1 cellular context compared by ENCODE assay signal in genomic region chr1:43039228-43040055, GRCh38.
TF ChIP-seq lines count a peak whose summit lies in the region.

No MANE protein-coding gene starts in this region.

TF ChIP-seq in HepG2, 621 proteins besides CTCF, POLR2A, EP300 and RAD21 (continued from another document):
- TF ChIP-seq, protein P1, sequence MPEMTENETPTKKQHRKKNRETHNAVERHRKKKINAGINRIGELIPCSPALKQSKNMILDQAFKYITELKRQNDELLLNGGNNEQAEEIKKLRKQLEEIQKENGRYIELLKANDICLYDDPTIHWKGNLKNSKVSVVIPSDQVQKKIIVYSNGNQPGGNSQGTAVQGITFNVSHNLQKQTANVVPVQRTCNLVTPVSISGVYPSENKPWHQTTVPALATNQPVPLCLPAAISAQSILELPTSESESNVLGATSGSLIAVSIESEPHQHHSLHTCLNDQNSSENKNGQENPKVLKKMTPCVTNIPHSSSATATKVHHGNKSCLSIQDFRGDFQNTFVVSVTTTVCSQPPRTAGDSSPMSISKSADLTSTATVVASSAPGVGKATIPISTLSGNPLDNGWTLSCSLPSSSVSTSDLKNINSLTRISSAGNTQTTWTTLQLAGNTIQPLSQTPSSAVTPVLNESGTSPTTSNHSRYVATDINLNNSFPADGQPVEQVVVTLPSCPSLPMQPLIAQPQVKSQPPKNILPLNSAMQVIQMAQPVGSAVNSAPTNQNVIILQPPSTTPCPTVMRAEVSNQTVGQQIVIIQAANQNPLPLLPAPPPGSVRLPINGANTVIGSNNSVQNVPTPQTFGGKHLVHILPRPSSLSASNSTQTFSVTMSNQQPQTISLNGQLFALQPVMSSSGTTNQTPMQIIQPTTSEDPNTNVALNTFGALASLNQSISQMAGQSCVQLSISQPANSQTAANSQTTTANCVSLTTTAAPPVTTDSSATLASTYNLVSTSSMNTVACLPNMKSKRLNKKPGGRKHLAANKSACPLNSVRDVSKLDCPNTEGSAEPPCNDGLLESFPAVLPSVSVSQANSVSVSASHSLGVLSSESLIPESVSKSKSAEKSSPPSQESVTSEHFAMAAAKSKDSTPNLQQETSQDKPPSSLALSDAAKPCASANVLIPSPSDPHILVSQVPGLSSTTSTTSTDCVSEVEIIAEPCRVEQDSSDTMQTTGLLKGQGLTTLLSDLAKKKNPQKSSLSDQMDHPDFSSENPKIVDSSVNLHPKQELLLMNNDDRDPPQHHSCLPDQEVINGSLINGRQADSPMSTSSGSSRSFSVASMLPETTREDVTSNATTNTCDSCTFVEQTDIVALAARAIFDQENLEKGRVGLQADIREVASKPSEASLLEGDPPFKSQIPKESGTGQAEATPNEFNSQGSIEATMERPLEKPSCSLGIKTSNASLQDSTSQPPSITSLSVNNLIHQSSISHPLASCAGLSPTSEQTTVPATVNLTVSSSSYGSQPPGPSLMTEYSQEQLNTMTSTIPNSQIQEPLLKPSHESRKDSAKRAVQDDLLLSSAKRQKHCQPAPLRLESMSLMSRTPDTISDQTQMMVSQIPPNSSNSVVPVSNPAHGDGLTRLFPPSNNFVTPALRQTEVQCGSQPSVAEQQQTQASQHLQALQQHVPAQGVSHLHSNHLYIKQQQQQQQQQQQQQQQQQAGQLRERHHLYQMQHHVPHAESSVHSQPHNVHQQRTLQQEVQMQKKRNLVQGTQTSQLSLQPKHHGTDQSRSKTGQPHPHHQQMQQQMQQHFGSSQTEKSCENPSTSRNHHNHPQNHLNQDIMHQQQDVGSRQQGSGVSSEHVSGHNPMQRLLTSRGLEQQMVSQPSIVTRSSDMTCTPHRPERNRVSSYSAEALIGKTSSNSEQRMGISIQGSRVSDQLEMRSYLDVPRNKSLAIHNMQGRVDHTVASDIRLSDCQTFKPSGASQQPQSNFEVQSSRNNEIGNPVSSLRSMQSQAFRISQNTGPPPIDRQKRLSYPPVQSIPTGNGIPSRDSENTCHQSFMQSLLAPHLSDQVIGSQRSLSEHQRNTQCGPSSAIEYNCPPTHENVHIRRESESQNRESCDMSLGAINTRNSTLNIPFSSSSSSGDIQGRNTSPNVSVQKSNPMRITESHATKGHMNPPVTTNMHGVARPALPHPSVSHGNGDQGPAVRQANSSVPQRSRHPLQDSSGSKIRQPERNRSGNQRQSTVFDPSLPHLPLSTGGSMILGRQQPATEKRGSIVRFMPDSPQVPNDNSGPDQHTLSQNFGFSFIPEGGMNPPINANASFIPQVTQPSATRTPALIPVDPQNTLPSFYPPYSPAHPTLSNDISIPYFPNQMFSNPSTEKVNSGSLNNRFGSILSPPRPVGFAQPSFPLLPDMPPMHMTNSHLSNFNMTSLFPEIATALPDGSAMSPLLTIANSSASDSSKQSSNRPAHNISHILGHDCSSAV (CRISPR knock-in tag; IDR thresholded peaks at IDR 0.05; ENCODE audit: borderline replicate concordance): no peak
- TF ChIP-seq ZNF558 (CRISPR knock-in tag; IDR thresholded peaks at IDR 0.05; ENCODE audit: borderline replicate concordance) (no peak), GTF2F1 (IDR thresholded peaks at IDR 0.05; ENCODE audit: low read length) (no peak), ARID5B (CRISPR knock-in tag; IDR thresholded peaks at IDR 0.05) (peak; percentile 99), ZNF496 (CRISPR knock-in tag; IDR thresholded peaks at IDR 0.05; ENCODE audit: insufficient replicate concordance) (no peak), ZSCAN30 (CRISPR knock-in tag; IDR thresholded peaks at IDR 0.05) (0 out of 2 replicates have a peak, but pooled peaks have one; percentile 29), TARDBP (CRISPR knock-in tag; IDR thresholded peaks at IDR 0.05) (peak; percentile 99), KDM4B (CRISPR knock-in tag; IDR thresholded peaks at IDR 0.05) (peak; percentile 78; the same call in 1 of the 2 replicates), STAG1 (CRISPR knock-in tag; IDR thresholded peaks at IDR 0.05) (peak; percentile 22; the same call in 1 of the 2 replicates), ZBTB37 (CRISPR knock-in tag; IDR thresholded peaks at IDR 0.05) (peak; percentile 25; the same call in 1 of the 2 replicates), ZSCAN31 (CRISPR knock-in tag; IDR thresholded peaks at IDR 0.05; ENCODE audit: low read depth) (peak; percentile 66; the same call in 1 of the 2 replicates), ZNF292 (CRISPR knock-in tag; IDR thresholded peaks at IDR 0.05; ENCODE audit: borderline replicate concordance, low read depth) (peak; percentile 60; the same call in 1 of the 2 replicates), SP1 (IDR thresholded peaks at IDR 0.05) (no peak), SP1 (CRISPR knock-in tag; IDR thresholded peaks at IDR 0.05) (no peak), MEF2D (CRISPR knock-in tag; IDR thresholded peaks at IDR 0.05) (peak; percentile 78), TFAP4 (IDR thresholded peaks at IDR 0.05; ENCODE audit: borderline replicate concordance, low read depth) (peak; percentile 82; the same call in 1 of the 2 replicates), JUND (CRISPR knock-in tag; IDR thresholded peaks at IDR 0.05) (peak; percentile 67; the same call in 1 of the 2 replicates), KLF16 (CRISPR knock-in tag; IDR thresholded peaks at IDR 0.05) (peak in 1 of 2 experiments; percentile 87; a peak in 1 of 4 replicates), HINFP (CRISPR knock-in tag; IDR thresholded peaks at IDR 0.05; ENCODE audit: low read depth) (0 out of 2 replicates have a peak, but pooled peaks have one; percentile 59), NFKB2 (CRISPR knock-in tag; IDR thresholded peaks at IDR 0.05; ENCODE audit: borderline replicate concordance) (no peak)
- TF ChIP-seq, protein P2, sequence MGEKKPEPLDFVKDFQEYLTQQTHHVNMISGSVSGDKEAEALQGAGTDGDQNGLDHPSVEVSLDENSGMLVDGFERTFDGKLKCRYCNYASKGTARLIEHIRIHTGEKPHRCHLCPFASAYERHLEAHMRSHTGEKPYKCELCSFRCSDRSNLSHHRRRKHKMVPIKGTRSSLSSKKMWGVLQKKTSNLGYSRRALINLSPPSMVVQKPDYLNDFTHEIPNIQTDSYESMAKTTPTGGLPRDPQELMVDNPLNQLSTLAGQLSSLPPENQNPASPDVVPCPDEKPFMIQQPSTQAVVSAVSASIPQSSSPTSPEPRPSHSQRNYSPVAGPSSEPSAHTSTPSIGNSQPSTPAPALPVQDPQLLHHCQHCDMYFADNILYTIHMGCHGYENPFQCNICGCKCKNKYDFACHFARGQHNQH (CRISPR knock-in tag; IDR thresholded peaks at IDR 0.05): peak; percentile 86; the same call in 1 of the 2 replicates
- TF ChIP-seq, protein P3, sequence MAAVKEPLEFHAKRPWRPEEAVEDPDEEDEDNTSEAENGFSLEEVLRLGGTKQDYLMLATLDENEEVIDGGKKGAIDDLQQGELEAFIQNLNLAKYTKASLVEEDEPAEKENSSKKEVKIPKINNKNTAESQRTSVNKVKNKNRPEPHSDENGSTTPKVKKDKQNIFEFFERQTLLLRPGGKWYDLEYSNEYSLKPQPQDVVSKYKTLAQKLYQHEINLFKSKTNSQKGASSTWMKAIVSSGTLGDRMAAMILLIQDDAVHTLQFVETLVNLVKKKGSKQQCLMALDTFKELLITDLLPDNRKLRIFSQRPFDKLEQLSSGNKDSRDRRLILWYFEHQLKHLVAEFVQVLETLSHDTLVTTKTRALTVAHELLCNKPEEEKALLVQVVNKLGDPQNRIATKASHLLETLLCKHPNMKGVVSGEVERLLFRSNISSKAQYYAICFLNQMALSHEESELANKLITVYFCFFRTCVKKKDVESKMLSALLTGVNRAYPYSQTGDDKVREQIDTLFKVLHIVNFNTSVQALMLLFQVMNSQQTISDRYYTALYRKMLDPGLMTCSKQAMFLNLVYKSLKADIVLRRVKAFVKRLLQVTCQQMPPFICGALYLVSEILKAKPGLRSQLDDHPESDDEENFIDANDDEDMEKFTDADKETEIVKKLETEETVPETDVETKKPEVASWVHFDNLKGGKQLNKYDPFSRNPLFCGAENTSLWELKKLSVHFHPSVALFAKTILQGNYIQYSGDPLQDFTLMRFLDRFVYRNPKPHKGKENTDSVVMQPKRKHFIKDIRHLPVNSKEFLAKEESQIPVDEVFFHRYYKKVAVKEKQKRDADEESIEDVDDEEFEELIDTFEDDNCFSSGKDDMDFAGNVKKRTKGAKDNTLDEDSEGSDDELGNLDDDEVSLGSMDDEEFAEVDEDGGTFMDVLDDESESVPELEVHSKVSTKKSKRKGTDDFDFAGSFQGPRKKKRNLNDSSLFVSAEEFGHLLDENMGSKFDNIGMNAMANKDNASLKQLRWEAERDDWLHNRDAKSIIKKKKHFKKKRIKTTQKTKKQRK (IDR thresholded peaks at IDR 0.05; ENCODE audit: low read length): no peak
